ENCODE assay signal across 11 cellular contexts in genomic region chr16:11609474-11610120, GRCh38. TPM values are rescaled to one million over a fixed set of nuclear protein-coding genes. Genes with fewer than 3 reads are reported as not detected.
A peak's percentile ranks its signal among the peaks of the same experiment; 100 is the strongest.
DNase-seq lines count a peak whose midpoint lies in the region; TF ChIP-seq lines count a peak whose summit lies in the region.
"Had no signal": no experiment of that assay in that cellular context is flagged by ENCODE, and none has a peak within 500 bp of the region (broad histone marks: within the 10 kb centered on the region; RNA-seq: fewer than 3 reads in every experiment).

No MANE protein-coding gene starts in this region.

- H3K36me3 ChIP-seq in SJSA1: no peaks in the 10 kb centered on the region
- no peaks in the 10 kb centered on the region for H3K36me3 ChIP-seq in kidney epithelial cell (ENCODE audit: control insufficient read depth, insufficient read depth, low read length)
- no peaks in the 10 kb centered on the region for H3K36me3 ChIP-seq in spleen

- intact Hi-C loops in spleen (cut with DNase I; ENCODE audit: low total_unique reads): no loop called here

- peak in 1 of 2 experiments; percentile 19 for DNase-seq in HL-60 (ENCODE audit: low read depth in 1 of 2, low spot score in 1 of 2)
- DNase-seq in SJSA1 (ENCODE audit: low read depth in 1 of 2, low spot score in 2 of 2): no peak
- peak; percentile 77 for DNase-seq in kidney epithelial cell (ENCODE audit: low read depth)
- DNase-seq in spleen: peak; percentile 62
- DNase-seq in COLO829 (ENCODE audit: low spot score): no peak
- DNase-seq in AG20443 (ENCODE audit: low spot score): no peak
- no peak for DNase-seq in NCI-H187 treated with DMSO at 0.1 percent for 48 hours (lab: John Stamatoyannopoulos, UW)
- DNase-seq: activated effector memory CD4-positive, alpha-beta T cell treated with anti-CD3 and anti-CD28 coated beads, Interleukin-2, amount 50 U/mL, for 16 hours; CD8-positive, alpha-beta memory T cell; Kasumi-1 had no signal

- H3K27me3 ChIP-seq in HL-60 (ENCODE audit: insufficient read depth, poor library complexity, severe bottlenecking) (no peaks in the 10 kb centered on the region), SJSA1 (replicated peaks) (no peaks in the 10 kb centered on the region), kidney epithelial cell (ENCODE audit: control insufficient read depth, insufficient read depth, low read length) (no peaks in the 10 kb centered on the region), spleen (replicated peaks in 1 of 7) (peaks cover 0 to 16% (median 0%) of the 10 kb centered on the region in 7 donors)

- 58 to 76% (median 61%) methylated on average over 14 of the region's 14 CpGs for WGBS in spleen, 5 donors

- TF ChIP-seq CTCF in HL-60 (IDR thresholded peaks at IDR 0.05; ENCODE audit: insufficient read depth, low read length) (no peak), kidney epithelial cell (IDR thresholded peaks at IDR 0.05; ENCODE audit: insufficient read depth, low read length, poor library complexity, severe bottlenecking) (no peak), spleen (IDR thresholded peaks at IDR 0.05 in 8 of 11, conservative IDR thresholded peaks at IDR 0.05 in 3 of 11) (no peak)

- H3K27ac ChIP-seq in HL-60 (replicated peaks): peak overlapping the region; percentile 13
- H3K27ac ChIP-seq in SJSA1: peak overlapping the region; percentile 15; the same call in 1 of the 2 replicates
- peak overlapping the region in 5 of 8 donors; percentile 32 to 95 (median 46) for H3K27ac ChIP-seq in spleen
- H3K27ac ChIP-seq: epithelial cell of prostate had no signal

- no peaks in the 10 kb centered on the region for H3K9me3 ChIP-seq in SJSA1 (replicated peaks)
- no peaks in the 10 kb centered on the region for H3K9me3 ChIP-seq in spleen

- peaks cover 46% of the 10 kb centered on the region for H3K4me1 ChIP-seq in SJSA1 (replicated peaks)
- peaks cover 3 to 85% (median 52%) of the 10 kb centered on the region in 6 donors for H3K4me1 ChIP-seq in spleen

- H3K4me3 ChIP-seq in HL-60 (replicated peaks; ENCODE audit: insufficient read depth, low read length): no peak overlapping the region
- no peak overlapping the region for H3K4me3 ChIP-seq in SJSA1
- H3K4me3 ChIP-seq in kidney epithelial cell (ENCODE audit: low read depth, low read length): no peak overlapping the region
- H3K4me3 ChIP-seq in spleen: no peak overlapping the region

- no peak for TF ChIP-seq POLR2A in spleen (IDR thresholded peaks at IDR 0.05)

RNA-seq across cellular contexts. Expression of gene LITAF, which starts 22.9 kb away (rescaled TPM):
- 50.8 and 83.4 TPM in 2 replicates for total RNA-seq in SJSA1 (2014; rRNA removed; shearing (Covaris generic))
- total RNA-seq in kidney epithelial cell (55.8 and 61.6 TPM in 2 replicates), spleen (100 to 1,000 TPM; 114 to 312 (median 190) TPM)
- 10 to 100 TPM; 55.8 to 87.4 (median 58.9) TPM for polyA plus RNA-seq in spleen

RNA-seq across cellular contexts. Expression of gene SNN, which starts 58.7 kb away (rescaled TPM):
- 10.1 and 11.5 TPM in 2 replicates for total RNA-seq in SJSA1 (2014; rRNA removed; shearing (Covaris generic))
- total RNA-seq in kidney epithelial cell (31.0 and 32.9 TPM in 2 replicates), spleen (10 to 100 TPM; 44.5 to 59.5 (median 49.1) TPM)
- 10 to 100 TPM; 22.3 to 53.7 (median 25.1) TPM for polyA plus RNA-seq in spleen

Comparison
In these comparisons a context has a peak if more than half of its experiments do, and no peak if none do; other contexts are left out.
1. DNase-seq: peak in kidney epithelial cell (single experiment) and spleen (single experiment); none in SJSA1 (0 of 2), COLO829 (single experiment), AG20443 (single experiment) and NCI-H187 treated with DMSO at 0.1 percent for 48 hours (single experiment).
2. Peak in every context shown above with its lines, with median percentiles within 50 percentile points of each other: H3K27ac ChIP-seq.